In genomic region chr3:185282696-185283373, GRCh38 we compare ENCODE assay signal across 7 cellular contexts. TPM values are rescaled to one million over a fixed set of nuclear protein-coding genes. Genes with fewer than 3 reads are reported as not detected.
DNase-seq lines count a peak whose midpoint lies in the region; ATAC-seq, FAIRE-seq and TF ChIP-seq lines count a peak whose summit lies in the region.

No MANE protein-coding gene starts in this region.

- H3K4me3 ChIP-seq in WI38 (ENCODE audit: low read depth, low read length) (peak overlapping the region; percentile 82), bronchial epithelial cell (ENCODE audit: low read depth, low read length) (peak overlapping the region; percentile 78), iPS-20b (ENCODE audit: low read length) (peak overlapping the region; percentile 86), skeletal muscle satellite cell (ENCODE audit: low read length) (peak overlapping the region; percentile 92)

- TF ChIP-seq CTCF in WI38 (IDR thresholded peaks at IDR 0.05; ENCODE audit: low read depth, low read length), result no peak
- TF ChIP-seq CTCF in bronchial epithelial cell (IDR thresholded peaks at IDR 0.05; ENCODE audit: insufficient read depth, low read length, severe bottlenecking), result no peak

- peak overlapping the region; percentile 74; the same call in 1 of the 2 replicates for H3K9ac ChIP-seq in iPS-20b (ENCODE audit: low read depth, low read length)
- H3K9ac ChIP-seq in skeletal muscle satellite cell (ENCODE audit: low read depth, low read length), result peak overlapping the region; percentile 83

- no peaks in the 10 kb centered on the region for H3K27me3 ChIP-seq in bronchial epithelial cell (ENCODE audit: control insufficient read depth, insufficient read depth, low read length)
- H3K27me3 ChIP-seq in iPS-20b (ENCODE audit: insufficient read depth, low read length), result peaks cover 5% of the 10 kb centered on the region; the same call in 1 of the 2 replicates
- H3K27me3 ChIP-seq in skeletal muscle satellite cell (ENCODE audit: control insufficient read depth, insufficient read depth, low read length), result no peaks in the 10 kb centered on the region

- H3K27ac ChIP-seq in iPS-20b (ENCODE audit: low read length), result peak overlapping the region; percentile 66

- peaks cover 4% of the 10 kb centered on the region; the same call in 1 of the 2 replicates for H3K4me1 ChIP-seq in iPS-20b (ENCODE audit: insufficient read depth, low read length)
- H3K4me1 ChIP-seq in skeletal muscle satellite cell (ENCODE audit: control insufficient read depth, insufficient read depth, low read length), result peaks cover 9% of the 10 kb centered on the region

- FAIRE-seq in bronchial epithelial cell (lab: Jason Lieb, UNC), result no peak

- H3K4me2 ChIP-seq in skeletal muscle satellite cell (ENCODE audit: low read length), result peak overlapping the region; percentile 87

- no peaks in the 10 kb centered on the region for H3K9me3 ChIP-seq in iPS-20b (ENCODE audit: insufficient read depth, low read depth, low read length)
- H3K9me3 ChIP-seq in skeletal muscle satellite cell (replicated peaks; ENCODE audit: low read length), result no peaks in the 10 kb centered on the region

- peak; percentile 76 for TF ChIP-seq POLR2A in GM18526 (IDR thresholded peaks at IDR 0.05; ENCODE audit: extremely low read depth, insufficient read length)

- H3K36me3 ChIP-seq in bronchial epithelial cell (ENCODE audit: control insufficient read depth, insufficient read depth, low read length), result no peaks in the 10 kb centered on the region
- H3K36me3 ChIP-seq in iPS-20b (ENCODE audit: insufficient read depth, low read depth, low read length), result no peaks in the 10 kb centered on the region
- no peaks in the 10 kb centered on the region for H3K36me3 ChIP-seq in skeletal muscle satellite cell (ENCODE audit: insufficient read depth, low read length)

- DNase-seq in NCI-H2171 treated with DMSO at 0.1 percent for 48 hours (lab: John Stamatoyannopoulos, UW) (peak; percentile 97), bronchial epithelial cell (ENCODE audit: low read depth) (peak; percentile 93)

- ATAC-seq in HG03064 (IDR thresholded peaks at IDR 0.05; ENCODE audit: low read depth, unreplicated experiment), result peak; percentile 99

RNA-seq across cellular contexts. Expression of gene EHHADH, which starts 29.0 kb away (rescaled TPM):
- total RNA-seq in bronchial epithelial cell, result 1.3 and 2.7 TPM in 2 replicates
- total RNA-seq in skeletal muscle satellite cell (2012; rRNA removed), result 3.3 and 4.8 TPM in 2 replicates

Comparison
In these comparisons a context has a peak if more than half of its experiments do, and no peak if none do; other contexts are left out.
1. Peak in every context shown above with its lines: DNase-seq, ATAC-seq, H3K4me3 ChIP-seq and H3K27ac ChIP-seq.